ENCODE assay signal across 8 cellular contexts in the genomic region with DNA sequence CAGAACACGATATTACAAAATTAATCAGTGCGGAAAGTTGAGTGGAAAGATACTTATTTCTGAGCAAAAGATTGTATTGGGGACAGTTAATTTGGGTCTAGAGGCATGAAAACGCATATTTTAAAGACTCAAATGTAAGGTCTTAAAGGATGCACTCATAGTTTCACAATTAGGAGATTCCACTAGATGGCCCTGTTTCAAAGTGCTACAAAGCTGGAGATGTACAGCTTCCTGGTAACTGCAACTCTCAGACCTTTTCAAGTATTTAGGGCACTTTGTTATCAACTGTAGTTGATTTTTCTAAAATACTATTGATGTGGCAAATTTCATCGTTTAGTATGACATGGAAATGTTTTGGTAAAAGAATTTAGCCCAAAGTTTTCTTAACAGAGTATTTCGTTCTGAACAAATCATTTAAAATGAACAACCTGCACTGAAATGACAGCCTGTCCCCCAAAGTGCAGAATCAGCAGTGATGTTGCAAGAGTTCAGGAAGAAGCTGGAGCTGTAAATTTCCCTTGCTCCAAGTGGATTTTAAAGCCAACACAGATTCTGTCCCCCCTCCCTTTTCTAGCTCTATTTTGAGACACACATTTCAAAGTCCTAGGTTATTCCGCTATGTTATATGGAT. TPM values are rescaled to one million over a fixed set of nuclear protein-coding genes. Genes with fewer than 3 reads are reported as not detected.
DNase-seq lines count a peak whose midpoint lies in the region; ATAC-seq, FAIRE-seq and TF ChIP-seq lines count a peak whose summit lies in the region.
"Had no signal": no experiment of that assay in that cellular context is flagged by ENCODE, and none has a peak within 500 bp of the region (broad histone marks: within the 10 kb centered on the region; RNA-seq: fewer than 3 reads in every experiment).

No MANE protein-coding gene starts in this region.

- H2BK5ac ChIP-seq in mesendoderm (ENCODE audit: low read length) = no peak overlapping the region

- H3K9me3 ChIP-seq in prostate gland = no peaks in the 10 kb centered on the region

- H3K79me2 ChIP-seq in mesendoderm (ENCODE audit: control insufficient read depth, insufficient read depth, low read length) = no peaks in the 10 kb centered on the region

- H3K27ac ChIP-seq in mesendoderm (ENCODE audit: low read depth, low read length) (no peak overlapping the region), prostate gland (no peak overlapping the region)

- no peak overlapping the region for H3K4me3 ChIP-seq in GM12864 (ENCODE audit: low read depth, low read length)
- no peak overlapping the region for H3K4me3 ChIP-seq in bronchial epithelial cell (ENCODE audit: low read depth, low read length)
- H3K4me3 ChIP-seq in mesendoderm (ENCODE audit: low read length) = no peak overlapping the region
- H3K4me3 ChIP-seq in prostate gland = no peak overlapping the region

- no CpG with 5 or more reads among the region's 6 CpGs for WGBS in mesendoderm (ENCODE audit: extremely low coverage, insufficient coverage, low lambda C conversion rate)
- 51% methylated on average over 6 of the region's 6 CpGs for WGBS in prostate gland

- no peak for TF ChIP-seq POLR2A in prostate gland (IDR thresholded peaks at IDR 0.05)

- H3K23ac ChIP-seq in mesendoderm (ENCODE audit: low read length) = no peak overlapping the region

- no peak overlapping the region for H3K4ac ChIP-seq in mesendoderm (ENCODE audit: low read depth, low read length)

- peak; percentile 47 for TF ChIP-seq CTCF in GM12864 (IDR thresholded peaks at IDR 0.05; ENCODE audit: low read depth, low read length, missing control alignments)
- TF ChIP-seq CTCF in bronchial epithelial cell (IDR thresholded peaks at IDR 0.05; ENCODE audit: insufficient read depth, low read length, severe bottlenecking) = peak; percentile 50
- peak in 2 of 4 experiments; percentile 24 to 39 for TF ChIP-seq CTCF in prostate gland (IDR thresholded peaks at IDR 0.05)

- intact Hi-C loops in prostate gland (cut with DNase I) = no loop called here

- H3K9ac ChIP-seq in mesendoderm (ENCODE audit: low read length) = no peak overlapping the region

- DNase-seq in GM12864 (ENCODE audit: low read depth) (no peak), NCI-H345 treated with DMSO at 0.1 percent for 48 hours (lab: John Stamatoyannopoulos, UW; ENCODE audit: unreplicated experiment) (peak; percentile 3), bronchial epithelial cell (ENCODE audit: low read depth) (peak; percentile 69), mesendoderm (peak; percentile 51), GF-D8 (lab: John Stamatoyannopoulos, UW) (no peak), prostate gland (ENCODE audit: low spot score) (no peak)

- H4K8ac ChIP-seq in mesendoderm (ENCODE audit: low read depth, low read length) = no peak overlapping the region

- no peak for FAIRE-seq in bronchial epithelial cell (lab: Jason Lieb, UNC)

- H3K27me3 ChIP-seq in bronchial epithelial cell (ENCODE audit: control insufficient read depth, insufficient read depth, low read length) (no peaks in the 10 kb centered on the region), mesendoderm (ENCODE audit: insufficient read depth, low read length, poor library complexity) (no peaks in the 10 kb centered on the region), prostate gland (replicated peaks; ENCODE audit: insufficient read depth) (no peaks in the 10 kb centered on the region)

- no peaks in the 10 kb centered on the region for H3K79me1 ChIP-seq in mesendoderm (ENCODE audit: low read length)

- no peaks in the 10 kb centered on the region for H3K4me1 ChIP-seq in mesendoderm (ENCODE audit: control insufficient read depth, low read depth, low read length)
- no peaks in the 10 kb centered on the region for H3K4me1 ChIP-seq in prostate gland (replicated peaks)

- H3K56ac ChIP-seq in mesendoderm (ENCODE audit: low read length) = no peak overlapping the region

- no peak overlapping the region for H2BK15ac ChIP-seq in mesendoderm (replicated peaks; ENCODE audit: low read depth)

- H3K4me2 ChIP-seq in mesendoderm (ENCODE audit: low read length) = no peak overlapping the region

- H2AK5ac ChIP-seq in mesendoderm (ENCODE audit: low read length) = no peak overlapping the region

- H2BK120ac ChIP-seq in mesendoderm (ENCODE audit: low read depth, low read length) = no peak overlapping the region

- H4K5ac ChIP-seq in mesendoderm (ENCODE audit: low read length) = no peak overlapping the region

- H3K36me3 ChIP-seq in bronchial epithelial cell (ENCODE audit: control insufficient read depth, insufficient read depth, low read length) (no peaks in the 10 kb centered on the region), mesendoderm (ENCODE audit: control insufficient read depth, insufficient read depth, low read length) (no peaks in the 10 kb centered on the region), prostate gland (no peaks in the 10 kb centered on the region)

- peak; percentile 53 for ATAC-seq in HG02610 (IDR thresholded peaks at IDR 0.05; ENCODE audit: unreplicated experiment)

- no peak overlapping the region for H3K18ac ChIP-seq in mesendoderm (ENCODE audit: low read length)

RNA-seq across cellular contexts. Expression of a gene that starts 16.2 kb away (rescaled TPM):
- total RNA-seq in bronchial epithelial cell (14.8 and 16.8 TPM in 2 replicates), prostate gland (10 to 100 TPM; 43.0 to 56.4 TPM)
- 95.9 TPM for polyA plus RNA-seq in mesendoderm (2013, experiment 1 of 2)
- polyA plus RNA-seq in mesendoderm (2013, experiment 2 of 2) = 91.7 TPM

RNA-seq across cellular contexts. Expression of a gene that starts 36.8 kb away (rescaled TPM):
- total RNA-seq in bronchial epithelial cell = 37.9 and 47.5 TPM in 2 replicates
- polyA plus RNA-seq in mesendoderm (2013, experiment 1 of 2) = 35.6 TPM
- 35.5 TPM for polyA plus RNA-seq in mesendoderm (2013, experiment 2 of 2)
- 10 to 100 TPM; 18.2 to 27.2 TPM for total RNA-seq in prostate gland

RNA-seq across cellular contexts. Expression of a gene that starts 37.1 kb away (rescaled TPM):
- total RNA-seq in bronchial epithelial cell (1.3 and 3.1 TPM in 2 replicates), prostate gland (1 to 10 TPM; 6.4 to 8.3 TPM)
- 25.4 TPM for polyA plus RNA-seq in mesendoderm (2013, experiment 1 of 2)
- polyA plus RNA-seq in mesendoderm (2013, experiment 2 of 2) = 24.7 TPM

RNA-seq across cellular contexts. Expression of a gene that starts 46.3 kb away (rescaled TPM):
- total RNA-seq in bronchial epithelial cell (under 0.01 TPM in 1 of 2 replicates, not detected in the other), prostate gland (1 to 10 TPM in 1 of 2 donors, not detected in 1; 2.0 TPM)
- under 0.01 TPM for polyA plus RNA-seq in mesendoderm (2013, experiment 1 of 2)
- polyA plus RNA-seq in mesendoderm (2013, experiment 2 of 2) = 0.01 TPM
- total RNA-seq: skeletal muscle tissue had no signal

Comparison
In these comparisons a context has a peak if more than half of its experiments do, and no peak if none do; other contexts are left out.
1. DNase-seq: peak in NCI-H345 treated with DMSO at 0.1 percent for 48 hours (single experiment), bronchial epithelial cell (single experiment) and mesendoderm (single experiment); none in GM12864 (single experiment), GF-D8 (single experiment) and prostate gland (single experiment).